In the genomic region with DNA sequence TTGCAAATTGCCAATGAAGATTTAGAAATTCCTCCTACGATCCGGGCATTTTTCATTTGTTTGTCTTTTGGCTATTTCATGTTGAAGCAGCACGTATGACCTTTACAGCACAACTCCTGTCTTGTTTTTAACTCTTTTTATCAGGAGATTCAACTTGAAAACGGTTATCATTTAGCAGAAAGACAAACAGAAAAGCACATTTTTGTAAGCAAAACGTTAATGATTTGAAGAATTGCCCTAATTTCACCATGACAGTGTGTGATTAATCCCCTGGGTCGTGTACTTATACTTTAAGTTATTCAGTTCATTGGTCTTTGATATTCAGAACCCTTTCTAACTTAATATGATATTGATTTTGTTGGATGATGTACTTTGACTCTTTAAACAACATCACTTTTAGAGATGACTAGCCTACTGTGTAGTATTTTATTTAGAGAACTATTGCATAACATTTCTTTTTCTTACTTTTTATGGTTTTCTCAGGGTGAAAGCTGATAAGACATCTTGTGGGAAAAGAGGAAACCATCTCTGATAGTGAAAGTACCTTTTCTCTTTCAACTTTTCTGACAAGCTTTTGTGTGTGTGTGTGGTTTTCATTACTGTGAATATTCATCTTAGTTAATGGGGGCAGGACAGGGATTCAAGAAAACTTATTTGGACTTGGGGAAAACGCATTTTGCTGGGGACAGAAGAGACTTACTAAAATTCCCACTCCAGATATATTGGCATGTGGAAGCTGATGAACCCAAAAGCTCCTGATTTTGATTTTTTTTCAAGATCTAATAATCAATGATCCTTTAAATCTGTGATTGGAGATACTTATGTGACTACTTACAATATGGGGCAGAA, we compare ENCODE assay signal across 1 cellular context.
TF ChIP-seq lines count a peak whose summit lies in the region.

No MANE protein-coding gene starts in this region.

TF ChIP-seq in HepG2, 621 proteins besides CTCF, POLR2A, EP300 and RAD21 (continued from another document and continues in another):
- TF ChIP-seq, protein P1, sequence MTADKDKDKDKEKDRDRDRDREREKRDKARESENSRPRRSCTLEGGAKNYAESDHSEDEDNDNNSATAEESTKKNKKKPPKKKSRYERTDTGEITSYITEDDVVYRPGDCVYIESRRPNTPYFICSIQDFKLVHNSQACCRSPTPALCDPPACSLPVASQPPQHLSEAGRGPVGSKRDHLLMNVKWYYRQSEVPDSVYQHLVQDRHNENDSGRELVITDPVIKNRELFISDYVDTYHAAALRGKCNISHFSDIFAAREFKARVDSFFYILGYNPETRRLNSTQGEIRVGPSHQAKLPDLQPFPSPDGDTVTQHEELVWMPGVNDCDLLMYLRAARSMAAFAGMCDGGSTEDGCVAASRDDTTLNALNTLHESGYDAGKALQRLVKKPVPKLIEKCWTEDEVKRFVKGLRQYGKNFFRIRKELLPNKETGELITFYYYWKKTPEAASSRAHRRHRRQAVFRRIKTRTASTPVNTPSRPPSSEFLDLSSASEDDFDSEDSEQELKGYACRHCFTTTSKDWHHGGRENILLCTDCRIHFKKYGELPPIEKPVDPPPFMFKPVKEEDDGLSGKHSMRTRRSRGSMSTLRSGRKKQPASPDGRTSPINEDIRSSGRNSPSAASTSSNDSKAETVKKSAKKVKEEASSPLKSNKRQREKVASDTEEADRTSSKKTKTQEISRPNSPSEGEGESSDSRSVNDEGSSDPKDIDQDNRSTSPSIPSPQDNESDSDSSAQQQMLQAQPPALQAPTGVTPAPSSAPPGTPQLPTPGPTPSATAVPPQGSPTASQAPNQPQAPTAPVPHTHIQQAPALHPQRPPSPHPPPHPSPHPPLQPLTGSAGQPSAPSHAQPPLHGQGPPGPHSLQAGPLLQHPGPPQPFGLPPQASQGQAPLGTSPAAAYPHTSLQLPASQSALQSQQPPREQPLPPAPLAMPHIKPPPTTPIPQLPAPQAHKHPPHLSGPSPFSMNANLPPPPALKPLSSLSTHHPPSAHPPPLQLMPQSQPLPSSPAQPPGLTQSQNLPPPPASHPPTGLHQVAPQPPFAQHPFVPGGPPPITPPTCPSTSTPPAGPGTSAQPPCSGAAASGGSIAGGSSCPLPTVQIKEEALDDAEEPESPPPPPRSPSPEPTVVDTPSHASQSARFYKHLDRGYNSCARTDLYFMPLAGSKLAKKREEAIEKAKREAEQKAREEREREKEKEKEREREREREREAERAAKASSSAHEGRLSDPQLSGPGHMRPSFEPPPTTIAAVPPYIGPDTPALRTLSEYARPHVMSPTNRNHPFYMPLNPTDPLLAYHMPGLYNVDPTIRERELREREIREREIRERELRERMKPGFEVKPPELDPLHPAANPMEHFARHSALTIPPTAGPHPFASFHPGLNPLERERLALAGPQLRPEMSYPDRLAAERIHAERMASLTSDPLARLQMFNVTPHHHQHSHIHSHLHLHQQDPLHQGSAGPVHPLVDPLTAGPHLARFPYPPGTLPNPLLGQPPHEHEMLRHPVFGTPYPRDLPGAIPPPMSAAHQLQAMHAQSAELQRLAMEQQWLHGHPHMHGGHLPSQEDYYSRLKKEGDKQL (CRISPR knock-in tag; IDR thresholded peaks at IDR 0.05; ENCODE audit: low read depth): peak; percentile 97
- no peak for TF ChIP-seq ZNF7 (CRISPR knock-in tag; IDR thresholded peaks at IDR 0.05)
- TF ChIP-seq EEA1 (CRISPR knock-in tag; IDR thresholded peaks at IDR 0.05; ENCODE audit: borderline replicate concordance): no peak
- TF ChIP-seq NFE2L2 (IDR thresholded peaks at IDR 0.05; ENCODE audit: low read length): no peak
- TF ChIP-seq CAMTA2 (CRISPR knock-in tag; IDR thresholded peaks at IDR 0.05; ENCODE audit: borderline replicate concordance): no peak
- TF ChIP-seq BHLHE40 (IDR thresholded peaks at IDR 0.05; ENCODE audit: low read length): peak; percentile 56; the same call in 1 of the 2 replicates
- TF ChIP-seq, protein P2, sequence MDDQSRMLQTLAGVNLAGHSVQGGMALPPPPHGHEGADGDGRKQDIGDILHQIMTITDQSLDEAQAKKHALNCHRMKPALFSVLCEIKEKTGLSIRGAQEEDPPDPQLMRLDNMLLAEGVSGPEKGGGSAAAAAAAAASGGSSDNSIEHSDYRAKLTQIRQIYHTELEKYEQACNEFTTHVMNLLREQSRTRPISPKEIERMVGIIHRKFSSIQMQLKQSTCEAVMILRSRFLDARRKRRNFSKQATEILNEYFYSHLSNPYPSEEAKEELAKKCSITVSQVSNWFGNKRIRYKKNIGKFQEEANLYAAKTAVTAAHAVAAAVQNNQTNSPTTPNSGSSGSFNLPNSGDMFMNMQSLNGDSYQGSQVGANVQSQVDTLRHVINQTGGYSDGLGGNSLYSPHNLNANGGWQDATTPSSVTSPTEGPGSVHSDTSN (CRISPR knock-in tag; IDR thresholded peaks at IDR 0.05; ENCODE audit: borderline replicate concordance): no peak
- TF ChIP-seq RFXAP (CRISPR knock-in tag; IDR thresholded peaks at IDR 0.05; ENCODE audit: borderline replicate concordance): no peak
- TF ChIP-seq, protein P3, sequence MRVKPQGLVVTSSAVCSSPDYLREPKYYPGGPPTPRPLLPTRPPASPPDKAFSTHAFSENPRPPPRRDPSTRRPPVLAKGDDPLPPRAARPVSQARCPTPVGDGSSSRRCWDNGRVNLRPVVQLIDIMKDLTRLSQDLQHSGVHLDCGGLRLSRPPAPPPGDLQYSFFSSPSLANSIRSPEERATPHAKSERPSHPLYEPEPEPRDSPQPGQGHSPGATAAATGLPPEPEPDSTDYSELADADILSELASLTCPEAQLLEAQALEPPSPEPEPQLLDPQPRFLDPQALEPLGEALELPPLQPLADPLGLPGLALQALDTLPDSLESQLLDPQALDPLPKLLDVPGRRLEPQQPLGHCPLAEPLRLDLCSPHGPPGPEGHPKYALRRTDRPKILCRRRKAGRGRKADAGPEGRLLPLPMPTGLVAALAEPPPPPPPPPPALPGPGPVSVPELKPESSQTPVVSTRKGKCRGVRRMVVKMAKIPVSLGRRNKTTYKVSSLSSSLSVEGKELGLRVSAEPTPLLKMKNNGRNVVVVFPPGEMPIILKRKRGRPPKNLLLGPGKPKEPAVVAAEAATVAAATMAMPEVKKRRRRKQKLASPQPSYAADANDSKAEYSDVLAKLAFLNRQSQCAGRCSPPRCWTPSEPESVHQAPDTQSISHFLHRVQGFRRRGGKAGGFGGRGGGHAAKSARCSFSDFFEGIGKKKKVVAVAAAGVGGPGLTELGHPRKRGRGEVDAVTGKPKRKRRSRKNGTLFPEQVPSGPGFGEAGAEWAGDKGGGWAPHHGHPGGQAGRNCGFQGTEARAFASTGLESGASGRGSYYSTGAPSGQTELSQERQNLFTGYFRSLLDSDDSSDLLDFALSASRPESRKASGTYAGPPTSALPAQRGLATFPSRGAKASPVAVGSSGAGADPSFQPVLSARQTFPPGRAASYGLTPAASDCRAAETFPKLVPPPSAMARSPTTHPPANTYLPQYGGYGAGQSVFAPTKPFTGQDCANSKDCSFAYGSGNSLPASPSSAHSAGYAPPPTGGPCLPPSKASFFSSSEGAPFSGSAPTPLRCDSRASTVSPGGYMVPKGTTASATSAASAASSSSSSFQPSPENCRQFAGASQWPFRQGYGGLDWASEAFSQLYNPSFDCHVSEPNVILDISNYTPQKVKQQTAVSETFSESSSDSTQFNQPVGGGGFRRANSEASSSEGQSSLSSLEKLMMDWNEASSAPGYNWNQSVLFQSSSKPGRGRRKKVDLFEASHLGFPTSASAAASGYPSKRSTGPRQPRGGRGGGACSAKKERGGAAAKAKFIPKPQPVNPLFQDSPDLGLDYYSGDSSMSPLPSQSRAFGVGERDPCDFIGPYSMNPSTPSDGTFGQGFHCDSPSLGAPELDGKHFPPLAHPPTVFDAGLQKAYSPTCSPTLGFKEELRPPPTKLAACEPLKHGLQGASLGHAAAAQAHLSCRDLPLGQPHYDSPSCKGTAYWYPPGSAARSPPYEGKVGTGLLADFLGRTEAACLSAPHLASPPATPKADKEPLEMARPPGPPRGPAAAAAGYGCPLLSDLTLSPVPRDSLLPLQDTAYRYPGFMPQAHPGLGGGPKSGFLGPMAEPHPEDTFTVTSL (CRISPR knock-in tag; IDR thresholded peaks at IDR 0.05; ENCODE audit: borderline replicate concordance): peak; percentile 86; the same call in 1 of the 2 replicates
- no peak for TF ChIP-seq ZNF512 (CRISPR knock-in tag; IDR thresholded peaks at IDR 0.05)
- TF ChIP-seq NFYC (CRISPR knock-in tag; IDR thresholded peaks at IDR 0.05): no peak
- TF ChIP-seq SMAD1 (CRISPR knock-in tag; IDR thresholded peaks at IDR 0.05; ENCODE audit: borderline replicate concordance, low read depth): no peak
- TF ChIP-seq, protein P4, sequence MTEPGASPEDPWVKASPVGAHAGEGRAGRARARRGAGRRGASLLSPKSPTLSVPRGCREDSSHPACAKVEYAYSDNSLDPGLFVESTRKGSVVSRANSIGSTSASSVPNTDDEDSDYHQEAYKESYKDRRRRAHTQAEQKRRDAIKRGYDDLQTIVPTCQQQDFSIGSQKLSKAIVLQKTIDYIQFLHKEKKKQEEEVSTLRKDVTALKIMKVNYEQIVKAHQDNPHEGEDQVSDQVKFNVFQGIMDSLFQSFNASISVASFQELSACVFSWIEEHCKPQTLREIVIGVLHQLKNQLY (CRISPR knock-in tag; IDR thresholded peaks at IDR 0.05): peak; percentile 63; the same call in 1 of the 2 replicates
- TF ChIP-seq, protein P5, sequence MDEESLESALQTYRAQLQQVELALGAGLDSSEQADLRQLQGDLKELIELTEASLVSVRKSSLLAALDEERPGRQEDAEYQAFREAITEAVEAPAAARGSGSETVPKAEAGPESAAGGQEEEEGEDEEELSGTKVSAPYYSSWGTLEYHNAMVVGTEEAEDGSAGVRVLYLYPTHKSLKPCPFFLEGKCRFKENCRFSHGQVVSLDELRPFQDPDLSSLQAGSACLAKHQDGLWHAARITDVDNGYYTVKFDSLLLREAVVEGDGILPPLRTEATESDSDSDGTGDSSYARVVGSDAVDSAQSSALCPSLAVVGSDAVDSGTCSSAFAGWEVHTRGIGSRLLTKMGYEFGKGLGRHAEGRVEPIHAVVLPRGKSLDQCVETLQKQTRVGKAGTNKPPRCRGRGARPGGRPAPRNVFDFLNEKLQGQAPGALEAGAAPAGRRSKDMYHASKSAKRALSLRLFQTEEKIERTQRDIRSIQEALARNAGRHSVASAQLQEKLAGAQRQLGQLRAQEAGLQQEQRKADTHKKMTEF (CRISPR knock-in tag; IDR thresholded peaks at IDR 0.05): peak; percentile 87
- no peak for TF ChIP-seq ZNF883 (CRISPR knock-in tag; IDR thresholded peaks at IDR 0.05; ENCODE audit: not compliant biosample characterization)
- peak; percentile 15 to 57; a peak in 2 of 4 replicates for TF ChIP-seq NR2F1 (CRISPR knock-in tag; IDR thresholded peaks at IDR 0.05)
- no peak for TF ChIP-seq NAIF1 (CRISPR knock-in tag; IDR thresholded peaks at IDR 0.05; ENCODE audit: borderline replicate concordance)
- TF ChIP-seq ZKSCAN8 (CRISPR knock-in tag; IDR thresholded peaks at IDR 0.05; ENCODE audit: borderline replicate concordance): peak; percentile 44; the same call in 1 of the 2 replicates
- no peak for TF ChIP-seq DNMT1 (CRISPR knock-in tag; IDR thresholded peaks at IDR 0.05)
- TF ChIP-seq HDAC2 (CRISPR knock-in tag; IDR thresholded peaks at IDR 0.05): peak; percentile 72; the same call in 1 of the 2 replicates
- TF ChIP-seq ZNF703 (CRISPR knock-in tag; IDR thresholded peaks at IDR 0.05; ENCODE audit: borderline replicate concordance): 0 out of 2 replicates have a peak, but pooled peaks have one; percentile 58
- TF ChIP-seq SOX13 (IDR thresholded peaks at IDR 0.05): peak; percentile 43; the same call in 1 of the 2 replicates
- peak in 1 of 2 experiments; percentile 76; a peak in 2 of 4 replicates for TF ChIP-seq SOX13 (CRISPR knock-in tag; conservative IDR thresholded peaks at IDR 0.05 in 1 of 2, IDR thresholded peaks at IDR 0.05 in 1 of 2)
- peak; percentile 86 for TF ChIP-seq TCF7L2 (IDR thresholded peaks at IDR 0.05; ENCODE audit: low read depth, low read length)
- no peak for TF ChIP-seq ZNF777 (CRISPR knock-in tag; IDR thresholded peaks at IDR 0.05)
- no peak for TF ChIP-seq ZMYM2 (CRISPR knock-in tag; IDR thresholded peaks at IDR 0.05)
- no peak for TF ChIP-seq ZNF251 (CRISPR knock-in tag; IDR thresholded peaks at IDR 0.05)
- no peak for TF ChIP-seq KLF12 (CRISPR knock-in tag; IDR thresholded peaks at IDR 0.05; ENCODE audit: borderline replicate concordance)
- TF ChIP-seq SP1 (IDR thresholded peaks at IDR 0.05): no peak
- no peak for TF ChIP-seq SP1 (CRISPR knock-in tag; IDR thresholded peaks at IDR 0.05)
- no peak for TF ChIP-seq ZNF674 (CRISPR knock-in tag; IDR thresholded peaks at IDR 0.05; ENCODE audit: low read depth)
- no peak for TF ChIP-seq ZNF557 (CRISPR knock-in tag; IDR thresholded peaks at IDR 0.05)
- TF ChIP-seq ZSCAN29 (CRISPR knock-in tag; conservative IDR thresholded peaks at IDR 0.05): no peak
- no peak for TF ChIP-seq YY1 (IDR thresholded peaks at IDR 0.05; ENCODE audit: insufficient read depth, insufficient replicate concordance, low read depth, low read length)
- TF ChIP-seq ZNF232 (CRISPR knock-in tag; IDR thresholded peaks at IDR 0.05; ENCODE audit: borderline replicate concordance): no peak
- no peak for TF ChIP-seq ZNF354B (CRISPR knock-in tag; IDR thresholded peaks at IDR 0.05)
- TF ChIP-seq ETS1 (CRISPR knock-in tag; IDR thresholded peaks at IDR 0.05): no peak
- no peak for TF ChIP-seq HNRNPLL (IDR thresholded peaks at IDR 0.05; ENCODE audit: low read depth, low read length, poor library complexity, severe bottlenecking)
- no peak for TF ChIP-seq BATF2 (CRISPR knock-in tag; IDR thresholded peaks at IDR 0.05)
- no peak for TF ChIP-seq ZBTB42 (CRISPR knock-in tag; IDR thresholded peaks at IDR 0.05)
- TF ChIP-seq ZNF607 (CRISPR knock-in tag; IDR thresholded peaks at IDR 0.05; ENCODE audit: borderline replicate concordance): no peak
- TF ChIP-seq NR2F2 (IDR thresholded peaks at IDR 0.05; ENCODE audit: borderline replicate concordance, low read depth): peak; percentile 90
- TF ChIP-seq CHD2 (IDR thresholded peaks at IDR 0.05; ENCODE audit: low read depth, low read length): no peak
- TF ChIP-seq EED (CRISPR knock-in tag; IDR thresholded peaks at IDR 0.05): no peak
